Comparison of ENCODE assay signal across 20 cellular contexts in the genomic region with DNA sequence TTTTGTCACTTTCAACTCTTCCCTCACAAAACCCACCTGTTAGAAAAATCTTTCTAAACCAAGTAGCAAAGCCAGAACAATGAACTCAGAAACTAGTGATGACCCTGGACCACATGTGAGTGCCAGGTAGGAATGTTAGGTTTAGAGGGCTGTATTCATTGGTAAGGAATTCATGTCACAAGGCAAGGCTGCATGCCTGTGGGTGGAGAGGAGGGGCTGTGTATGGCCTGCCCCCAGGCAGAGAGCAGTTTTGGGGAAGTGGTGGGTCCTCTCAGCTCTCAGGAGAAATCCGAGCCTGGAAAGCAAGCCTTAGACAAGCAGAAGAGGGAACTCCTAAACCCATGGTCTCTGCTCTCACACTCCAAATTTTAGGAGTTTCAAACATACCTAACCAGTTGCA. TPM values are rescaled to one million over a fixed set of nuclear protein-coding genes. Genes with fewer than 3 reads are reported as not detected.
DNase-seq lines count a peak whose midpoint lies in the region; ATAC-seq and TF ChIP-seq lines count a peak whose summit lies in the region.
"Had no signal": no experiment of that assay in that cellular context is flagged by ENCODE, and none has a peak within 500 bp of the region (broad histone marks: within the 10 kb centered on the region; RNA-seq: fewer than 3 reads in every experiment).

No MANE protein-coding gene starts in this region.

- TF ChIP-seq CTCF in kidney epithelial cell (IDR thresholded peaks at IDR 0.05; ENCODE audit: insufficient read depth, low read length, poor library complexity, severe bottlenecking) = no peak

- DNase-seq in ACHN (peak; percentile 30), KBM-7 (peak; percentile 72), SW480 (ENCODE audit: low spot score) (peak; percentile 32), kidney epithelial cell (ENCODE audit: low read depth) (peak; percentile 43), cardiac septum (ENCODE audit: low spot score) (no peak), epidermal melanocyte (ENCODE audit: insufficient read length, low spot score) (no peak), NCI-H128 (lab: John Stamatoyannopoulos, UW; ENCODE audit: unreplicated experiment) (no peak)
- DNase-seq: activated CD8-positive, alpha-beta T cell treated with anti-CD3 and anti-CD28 coated beads for 36 hours; Caco-2; foreskin melanocyte; GM23248; Karpas-422; NCI-H187 treated with DMSO at 0.1 percent for 48 hours; NCI-H446 treated with DMSO at 0.1 percent for 48 hours; stimulated activated CD4-positive, alpha-beta T cell treated with anti-CD3 and anti-CD28 coated beads, Interleukin-15, amount 100 ng/mL, for 24 hours; stimulated activated naive CD4-positive, alpha-beta T cell treated with Interleukin-2 at 50 U/mL for 16 hours had no signal

- intact Hi-C loops in cardiac septum (cut with DNase I) = loop anchor here (10.0 kb wide), 1 partner anchor 323 kb away; no protein-coding TSS in a partner anchor

- ATAC-seq in GM21447 (IDR thresholded peaks at IDR 0.05; ENCODE audit: unreplicated experiment) = no peak
- ATAC-seq: activated CD8-positive, alpha-beta T cell treated with anti-CD3 and anti-CD28 coated beads for 36 hours; activated T-helper 17 cell treated with anti-CD3 and anti-CD28 coated beads, Interleukin-2, amount 50 U/mL, for 72 hours had no signal

- peaks cover 11% of the 10 kb centered on the region for H3K27me3 ChIP-seq in kidney epithelial cell (ENCODE audit: control insufficient read depth, insufficient read depth, low read length)

- in situ Hi-C loops in ACHN (cut with HindIII; ENCODE audit: low pct_ligation_motif_present, low pct_unique_long_range_greater_than_20kb, low sequenced_read_pairs) = no loop called here
- in situ Hi-C loops in KBM-7 (cut with MboI; ENCODE audit: low pct_unique_long_range_greater_than_20kb, low sequenced_read_pairs) = no loop called here

- H3K4me3 ChIP-seq in kidney epithelial cell (ENCODE audit: low read depth, low read length) = no peak overlapping the region
- H3K4me3 ChIP-seq: GM23248, lung had no signal

- no peaks in the 10 kb centered on the region for H3K36me3 ChIP-seq in kidney epithelial cell (ENCODE audit: control insufficient read depth, insufficient read depth, low read length)

RNA-seq across cellular contexts. Expression of a gene that starts 2.4 kb away (rescaled TPM):
- total RNA-seq in kidney epithelial cell = 1.0 and 2.0 TPM in 2 replicates
- total RNA-seq in cardiac septum = 1.00 TPM
- total RNA-seq: activated CD8-positive, alpha-beta T cell treated with anti-CD3 and anti-CD28 coated beads for 36 hours; Caco-2; endothelial cell of umbilical vein; GM23248 had no signal

RNA-seq across cellular contexts. Expression of a gene that starts 31.5 kb away (rescaled TPM):
- total RNA-seq in kidney epithelial cell (1.5 and 2.7 TPM in 2 replicates), cardiac septum (2.1 TPM)
- total RNA-seq: activated CD8-positive, alpha-beta T cell treated with anti-CD3 and anti-CD28 coated beads for 36 hours; activated T-helper 17 cell treated with anti-CD3 and anti-CD28 coated beads, Interleukin-2, amount 50 U/mL, for 72 hours; Caco-2; endothelial cell of umbilical vein had no signal

Comparison
In these comparisons a context has a peak if more than half of its experiments do, and no peak if none do; other contexts are left out.
1. DNase-seq: peak in ACHN (single experiment), KBM-7 (single experiment), SW480 (single experiment) and kidney epithelial cell (single experiment); none in cardiac septum (single experiment), epidermal melanocyte (single experiment) and NCI-H128 (single experiment).